10 cellular contexts compared by ENCODE assay signal in the genomic region with DNA sequence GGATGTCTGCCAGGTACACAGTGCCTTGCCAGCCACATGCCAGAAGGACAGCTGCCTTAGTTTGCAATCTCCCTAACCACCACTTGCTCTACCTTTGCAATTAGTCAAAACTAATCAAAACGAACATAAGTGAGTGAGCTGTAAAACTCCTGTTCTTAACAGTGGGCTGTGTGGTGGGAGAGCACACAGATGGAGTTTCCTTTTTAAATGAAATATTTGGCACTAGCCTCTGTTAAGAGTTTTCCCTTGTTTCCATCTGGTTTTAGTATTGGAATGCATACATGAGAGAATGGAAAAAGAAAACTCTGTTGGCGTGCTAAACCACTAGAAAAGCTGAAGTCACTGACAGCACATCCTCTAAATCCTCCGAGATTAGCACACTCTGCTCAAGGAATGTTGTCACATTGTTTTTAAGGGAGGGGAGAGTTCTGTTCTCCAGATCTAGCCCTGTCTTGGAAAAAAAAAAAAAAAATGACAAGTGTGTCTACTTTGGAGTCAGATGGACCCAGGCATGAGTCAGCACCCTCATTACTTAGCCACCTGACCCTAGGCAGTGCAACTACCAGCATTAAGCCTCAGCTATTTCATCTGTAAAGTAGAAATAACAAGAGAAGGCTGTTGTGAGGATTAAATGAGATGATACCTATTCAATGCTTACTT.
DNase-seq lines count a peak whose midpoint lies in the region; ATAC-seq and TF ChIP-seq lines count a peak whose summit lies in the region.
"Had no signal": no experiment of that assay in that cellular context is flagged by ENCODE, and none has a peak within 500 bp of the region (broad histone marks: within the 10 kb centered on the region; RNA-seq: fewer than 3 reads in every experiment).

No MANE protein-coding gene starts in this region.

- TF ChIP-seq CTCF in heart right ventricle (IDR thresholded peaks at IDR 0.05) (no peak), retinal pigment epithelial cell (conservative IDR thresholded peaks at IDR 0.05; ENCODE audit: low read depth, low read length) (no peak), colonic mucosa (IDR thresholded peaks at IDR 0.05) (no peak)

- peaks cover 17% of the 10 kb centered on the region for H3K4me1 ChIP-seq in adipocyte (ENCODE audit: control insufficient read depth, insufficient read depth, low read length)
- H3K4me1 ChIP-seq in heart right ventricle = peaks cover 5 to 51% (median 33%) of the 10 kb centered on the region in 9 donors
- no peaks in the 10 kb centered on the region for H3K4me1 ChIP-seq in colonic mucosa

- no peaks in the 10 kb centered on the region for H3K36me3 ChIP-seq in adipocyte (ENCODE audit: control insufficient read depth, insufficient read depth, low read length, severe bottlenecking)
- H3K36me3 ChIP-seq in heart right ventricle = no peaks in the 10 kb centered on the region
- no peaks in the 10 kb centered on the region for H3K36me3 ChIP-seq in colonic mucosa

- intact Hi-C loops in heart right ventricle (cut with DNase I) = loop anchor here in 5 of 10 donors (2.0 to 10.0 kb wide), 5 partner anchors 35 to 169 kb away; no protein-coding TSS in a partner anchor
- intact Hi-C loops in colonic mucosa (cut with DNase I) = no loop called here

- WGBS in heart right ventricle, 2 donors = 2 to 5% methylated on average over 3 of the region's 3 CpGs

- no peaks in the 10 kb centered on the region for H3K27me3 ChIP-seq in adipocyte (replicated peaks; ENCODE audit: control insufficient read depth, insufficient read depth, low read length)
- H3K27me3 ChIP-seq in heart right ventricle = no peaks in the 10 kb centered on the region
- no peaks in the 10 kb centered on the region for H3K27me3 ChIP-seq in colonic mucosa

- H3K27ac ChIP-seq in heart right ventricle = peak overlapping the region in 9 of 10 donors; percentile 20 to 82 (median 68)
- H3K27ac ChIP-seq in colonic mucosa = no peak overlapping the region

- DNase-seq in Daoy (ENCODE audit: low read depth) = peak; percentile 52
- peak; percentile 96 for DNase-seq in adipocyte (ENCODE audit: low read depth)
- DNase-seq in heart right ventricle = peak in 1 of 2 donors; percentile 24
- peak; percentile 95 for DNase-seq in retinal pigment epithelial cell (ENCODE audit: low read depth)
- no peak for DNase-seq in activated CD4-positive, alpha-beta T cell treated with anti-CD3 and anti-CD28 coated beads for 4 hours
- no peak for DNase-seq in colonic mucosa
- DNase-seq in cerebellar nuclear complex (lab: John Stamatoyannopoulos, UW) = no peak
- DNase-seq: activated CD8-positive, alpha-beta memory T cell treated with anti-CD3 and anti-CD28 coated beads, Interleukin-2, amount 10 ng/mL, durations not matched to agents 7 days and 5 days; NCI-H524 treated with DMSO at 0.1 percent for 48 hours had no signal

- H3K9me3 ChIP-seq in adipocyte (ENCODE audit: control insufficient read depth, low read length) (no peaks in the 10 kb centered on the region), heart right ventricle (no peaks in the 10 kb centered on the region), colonic mucosa (no peaks in the 10 kb centered on the region)

- H3K4me3 ChIP-seq in adipocyte (ENCODE audit: low read length) (peak overlapping the region; percentile 48), heart right ventricle (peak overlapping the region in 1 of 10 donors; percentile 19), retinal pigment epithelial cell (ENCODE audit: low read length) (no peak overlapping the region), colonic mucosa (no peak overlapping the region)

- ATAC-seq in heart right ventricle (peak; percentile 81 to 94 (median 89)), HG02642 (IDR thresholded peaks at IDR 0.05; ENCODE audit: poor library complexity, unreplicated experiment) (no peak)
- ATAC-seq: activated CD8-positive, alpha-beta memory T cell treated with anti-CD3 and anti-CD28 coated beads, Interleukin-2, amount 10 ng/mL, durations not matched to agents 7 days and 5 days had no signal

- H3K9ac ChIP-seq in adipocyte (ENCODE audit: low read length) = no peak overlapping the region
- H3K9ac ChIP-seq in colonic mucosa (ENCODE audit: low read depth in 2 of 2, low read length in 2 of 2) = peak overlapping the region in 1 of 2 donors; percentile 23

Comparison
In these comparisons a context has a peak if more than half of its experiments do, and no peak if none do; other contexts are left out.
1. DNase-seq: peak in Daoy (single experiment), adipocyte (single experiment) and retinal pigment epithelial cell (single experiment); none in activated CD4-positive, alpha-beta T cell treated with anti-CD3 and anti-CD28 coated beads for 4 hours (0 of 2), colonic mucosa (single experiment) and cerebellar nuclear complex (0 of 2).